24 cellular contexts compared by ENCODE assay signal in genomic region chr11:29956076-29956556, GRCh38.
"Had no signal": no experiment of that assay in that cellular context is flagged by ENCODE, and none has a peak within 500 bp of the region (broad histone marks: within the 10 kb centered on the region; RNA-seq: fewer than 3 reads in every experiment).

No MANE protein-coding gene starts in this region.

- DNase-seq: Kasumi-1, KG1, MV-4-11, NCI-H1048, NCI-H1105, NCI-H1436 treated with DMSO at 0.1 percent for 48 hours, NCI-H1694, NCI-H187 treated with DMSO at 0.1 percent for 48 hours, NCI-H2029 treated with DMSO at 0.1 percent for 48 hours, NCI-H2171 treated with DMSO at 0.1 percent for 48 hours, NCI-H345, NCI-H446 treated with DMSO at 0.1 percent for 48 hours, NCI-H510A treated with DMSO at 0.1 percent for 48 hours, NCI-H526, NCI-H748 treated with DMSO at 0.1 percent for 48 hours, OCI-M1, PC-9, Peyer's patch, SJCRH30, T-helper 1 cell had no signal

- H3K9me3 ChIP-seq: Peyer's patch, SJCRH30 had no signal

- H3K4me2 ChIP-seq: PC-9 had no signal

- H2AFZ ChIP-seq: PC-9 had no signal

- H3K36me3 ChIP-seq: Peyer's patch, SJCRH30 had no signal

- ATAC-seq: Right ventricle myocardium inferior, SK-N-SH treated with all-trans-retinoic acid at 6 μM for 48 hours had no signal

- H3K27ac ChIP-seq: HL-60, PC-9, Peyer's patch, SJCRH30 had no signal

- H3K4me1 ChIP-seq: Peyer's patch, SJCRH30 had no signal

- FAIRE-seq: HTR-8/SVneo had no signal

- H3K27me3 ChIP-seq: Peyer's patch, SJCRH30 had no signal

- H3K4me3 ChIP-seq: PC-9, Peyer's patch, SJCRH30 had no signal
